1 cellular context compared by ENCODE assay signal in genomic region chr12:53230971-53231858, GRCh38.
A peak's percentile ranks its signal among the peaks of the same experiment; 100 is the strongest.
TF ChIP-seq lines count a peak whose summit lies in the region.

No MANE protein-coding gene starts in this region.

TF ChIP-seq in endothelial cell of umbilical vein, 7 proteins besides CTCF, POLR2A, EP300 and RAD21 (continued from another document):
- peak; percentile 53 for TF ChIP-seq EZH2 (IDR thresholded peaks at IDR 0.05; ENCODE audit: borderline replicate concordance, low read depth, low read length, severe bottlenecking)
